In genomic region chr3:135865085-135865484, GRCh38 we compare ENCODE assay signal across 19 cellular contexts.
"Had no signal": no experiment of that assay in that cellular context is flagged by ENCODE, and none has a peak within 500 bp of the region (broad histone marks: within the 10 kb centered on the region; RNA-seq: fewer than 3 reads in every experiment).

No MANE protein-coding gene starts in this region.

- H3K27ac Mint-ChIP-seq: activated naive CD4-positive, alpha-beta T cell treated with anti-CD3 and anti-CD28 coated beads, Interleukin-2, amount 10 ng/mL, durations not matched to agents 7 days and 5 days; activated T-helper 2 cell treated with anti-CD3 and anti-CD28 coated beads, Interferon-gamma antibody, Interleukin-2, Interleukin-4, amounts not matched to agents 10 μg/mL and 5 μg/mL and 100 μg/mL, durations not matched to agents 14 hours and 24 hours and 36 hours; nephron progenitor cell had no signal

- H3K27me3 Mint-ChIP-seq: activated naive CD4-positive, alpha-beta T cell treated with anti-CD3 and anti-CD28 coated beads, Interleukin-2, amount 10 ng/mL, durations not matched to agents 7 days and 5 days; central memory CD8-positive, alpha-beta T cell had no signal

- H3K4me1 ChIP-seq: adrenal gland, gastrocnemius medialis, suprapubic skin, upper lobe of right lung had no signal

- DNase-seq: activated CD4-positive, alpha-beta T cell treated with anti-CD3 and anti-CD28 coated beads, Interleukin-2, amount 50 U/mL, for 1 hour; activated CD4-positive, CD25-positive, alpha-beta regulatory T cell; activated naive CD4-positive, alpha-beta T cell treated with anti-CD3 and anti-CD28 coated beads, Interleukin-2, amount 10 ng/mL, durations not matched to agents 7 days and 5 days; adrenal gland; cortex of kidney; effector memory CD4-positive, alpha-beta T cell; gastrocnemius medialis; islet precursor cell; left ventricle myocardium inferior; mesenchymal stem cell; nephron progenitor cell; stimulated activated CD4-positive, alpha-beta T cell treated with anti-CD3 and anti-CD28 coated beads, Interleukin-4, amount 100 ng/mL, for 1 hour; stimulated activated CD8-positive, alpha-beta memory T cell treated with anti-CD3 and anti-CD28 coated beads, Interleukin-4, amount 100 ng/mL, for 48 hours; stimulated activated naive CD8-positive, alpha-beta T cell treated with anti-CD3 and anti-CD28 coated beads, Interleukin-15, Interleukin-2, amounts not matched to agents 100 U/mL and 50 U/mL, for 24 hours; upper lobe of right lung had no signal

- H3K9me3 Mint-ChIP-seq: activated naive CD4-positive, alpha-beta T cell treated with anti-CD3 and anti-CD28 coated beads, Interleukin-2, amount 10 ng/mL, durations not matched to agents 7 days and 5 days; activated T-helper 2 cell treated with anti-CD3 and anti-CD28 coated beads, Interferon-gamma antibody, Interleukin-2, Interleukin-4, amounts not matched to agents 10 μg/mL and 5 μg/mL and 100 μg/mL, durations not matched to agents 14 hours and 24 hours and 36 hours; central memory CD8-positive, alpha-beta T cell; nephron progenitor cell had no signal

- H3K36me3 ChIP-seq: adrenal gland, gastrocnemius medialis, heart right ventricle, left ventricle myocardium inferior, suprapubic skin, upper lobe of right lung had no signal

- H3K4me3 Mint-ChIP-seq: activated naive CD4-positive, alpha-beta T cell treated with anti-CD3 and anti-CD28 coated beads, Interleukin-2, amount 10 ng/mL, durations not matched to agents 7 days and 5 days; central memory CD8-positive, alpha-beta T cell; nephron progenitor cell had no signal

- H3K27ac ChIP-seq: gastrocnemius medialis, heart right ventricle, left ventricle myocardium inferior, suprapubic skin, upper lobe of right lung had no signal

- H3K9me3 ChIP-seq: adrenal gland, gastrocnemius medialis, left ventricle myocardium inferior, suprapubic skin, upper lobe of right lung had no signal

- H3K4me3 ChIP-seq: adrenal gland, gastrocnemius medialis, heart right ventricle, left ventricle myocardium inferior, suprapubic skin, upper lobe of right lung had no signal

- H3K27me3 ChIP-seq: gastrocnemius medialis, suprapubic skin, upper lobe of right lung had no signal

- H3K36me3 Mint-ChIP-seq: activated naive CD4-positive, alpha-beta T cell treated with anti-CD3 and anti-CD28 coated beads, Interleukin-2, amount 10 ng/mL, durations not matched to agents 7 days and 5 days had no signal

- H3K4me1 Mint-ChIP-seq: activated naive CD4-positive, alpha-beta T cell treated with anti-CD3 and anti-CD28 coated beads, Interleukin-2, amount 10 ng/mL, durations not matched to agents 7 days and 5 days; central memory CD8-positive, alpha-beta T cell; nephron progenitor cell had no signal
